1 cellular context compared by ENCODE assay signal in the genomic region with DNA sequence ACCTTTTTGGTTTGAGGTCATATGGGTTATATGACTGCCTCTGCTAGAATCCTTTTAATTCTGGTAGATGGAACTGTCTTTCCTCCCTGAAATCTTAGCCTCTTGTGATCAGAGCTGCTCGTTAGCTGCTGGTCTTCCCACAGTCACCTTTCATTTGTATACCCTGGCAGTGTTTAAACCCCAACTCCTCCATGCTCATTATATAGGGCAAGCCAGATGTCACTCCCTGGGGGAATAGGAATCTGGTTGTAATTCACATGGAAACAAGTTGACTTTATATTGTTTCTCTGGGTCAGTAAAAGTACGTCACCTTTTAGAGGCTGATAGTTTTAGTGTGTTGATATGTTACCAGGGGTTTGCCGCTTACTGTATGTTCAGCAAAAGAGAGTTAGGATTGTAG.
TF ChIP-seq lines count a peak whose summit lies in the region.

No MANE protein-coding gene starts in this region.

TF ChIP-seq in H1, 55 proteins besides CTCF, POLR2A, EP300 and RAD21:
- no peak for TF ChIP-seq TAF1 (IDR thresholded peaks at IDR 0.05; ENCODE audit: low read depth, low read length)
- TF ChIP-seq ZNF274 (IDR thresholded peaks at IDR 0.05; ENCODE audit: borderline replicate concordance, extremely low read depth, low read length) = no peak
- TF ChIP-seq CHD1 (IDR thresholded peaks at IDR 0.05; ENCODE audit: low read depth, low read length) = no peak
- no peak for TF ChIP-seq SIN3A (conservative IDR thresholded peaks at IDR 0.05 in 1 of 2, IDR thresholded peaks at IDR 0.05 in 1 of 2; ENCODE audit: low read depth in 1 of 2, low read length in 2 of 2)
- no peak for TF ChIP-seq SUZ12 (IDR thresholded peaks at IDR 0.05; ENCODE audit: low read length)
- TF ChIP-seq SIRT6 (IDR thresholded peaks at IDR 0.05; ENCODE audit: low read length) = no peak
- TF ChIP-seq, protein P1, sequence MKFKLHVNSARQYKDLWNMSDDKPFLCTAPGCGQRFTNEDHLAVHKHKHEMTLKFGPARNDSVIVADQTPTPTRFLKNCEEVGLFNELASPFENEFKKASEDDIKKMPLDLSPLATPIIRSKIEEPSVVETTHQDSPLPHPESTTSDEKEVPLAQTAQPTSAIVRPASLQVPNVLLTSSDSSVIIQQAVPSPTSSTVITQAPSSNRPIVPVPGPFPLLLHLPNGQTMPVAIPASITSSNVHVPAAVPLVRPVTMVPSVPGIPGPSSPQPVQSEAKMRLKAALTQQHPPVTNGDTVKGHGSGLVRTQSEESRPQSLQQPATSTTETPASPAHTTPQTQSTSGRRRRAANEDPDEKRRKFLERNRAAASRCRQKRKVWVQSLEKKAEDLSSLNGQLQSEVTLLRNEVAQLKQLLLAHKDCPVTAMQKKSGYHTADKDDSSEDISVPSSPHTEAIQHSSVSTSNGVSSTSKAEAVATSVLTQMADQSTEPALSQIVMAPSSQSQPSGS (IDR thresholded peaks at IDR 0.05; ENCODE audit: low read length) = no peak
- no peak for TF ChIP-seq EZH2 (IDR thresholded peaks at IDR 0.05; ENCODE audit: low read depth, low read length, severe bottlenecking)
- no peak for TF ChIP-seq KDM5A (IDR thresholded peaks at IDR 0.05; ENCODE audit: low read length)
- no peak for TF ChIP-seq KDM4A (IDR thresholded peaks at IDR 0.05; ENCODE audit: low read depth, low read length, severe bottlenecking)
- TF ChIP-seq, protein P2, sequence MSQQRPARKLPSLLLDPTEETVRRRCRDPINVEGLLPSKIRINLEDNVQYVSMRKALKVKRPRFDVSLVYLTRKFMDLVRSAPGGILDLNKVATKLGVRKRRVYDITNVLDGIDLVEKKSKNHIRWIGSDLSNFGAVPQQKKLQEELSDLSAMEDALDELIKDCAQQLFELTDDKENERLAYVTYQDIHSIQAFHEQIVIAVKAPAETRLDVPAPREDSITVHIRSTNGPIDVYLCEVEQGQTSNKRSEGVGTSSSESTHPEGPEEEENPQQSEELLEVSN (IDR thresholded peaks at IDR 0.05) = no peak
TF ChIP-seq in H1: peak in this region for 0.
